8 cellular contexts compared by ENCODE assay signal in the genomic region with DNA sequence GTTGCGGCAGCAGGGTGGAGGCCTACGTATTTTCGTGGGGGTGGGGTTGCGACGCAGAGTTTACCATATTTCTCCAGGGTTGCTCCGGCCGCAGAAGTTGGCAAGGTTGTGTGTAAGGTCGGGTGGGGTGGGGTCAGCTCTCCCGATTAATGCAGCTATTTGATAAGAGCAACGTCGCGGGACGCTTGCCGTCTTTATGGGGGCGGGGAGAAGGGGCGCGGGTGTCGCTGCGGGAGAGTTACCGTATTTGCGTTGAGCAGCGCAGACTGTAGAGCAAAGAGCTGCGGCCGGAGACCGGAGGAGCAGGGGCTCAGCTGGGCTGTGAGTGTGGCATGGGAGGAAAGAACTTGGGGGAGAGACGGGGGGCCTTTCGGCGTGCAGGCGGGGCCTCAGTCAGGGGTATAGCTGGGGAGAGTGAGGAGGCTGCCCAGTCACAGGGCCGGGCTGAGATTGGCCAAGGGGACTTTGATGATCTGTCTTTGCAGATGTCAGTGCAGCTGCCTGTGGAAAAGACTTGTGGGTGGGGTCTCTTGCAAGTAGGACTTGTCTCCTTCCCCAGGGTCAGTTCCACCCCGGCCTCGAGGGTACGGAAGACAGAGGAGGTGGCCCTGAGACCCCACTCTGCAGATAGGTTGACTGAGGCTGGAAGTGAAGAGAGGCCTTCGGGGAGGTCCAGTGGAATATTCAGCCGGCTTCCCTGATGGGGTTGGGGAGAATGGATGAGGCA. TPM values are rescaled to one million over a fixed set of nuclear protein-coding genes. Genes with fewer than 3 reads are reported as not detected.
DNase-seq lines count a peak whose midpoint lies in the region; ATAC-seq, FAIRE-seq and TF ChIP-seq lines count a peak whose summit lies in the region.

No MANE protein-coding gene starts in this region.

- H3K27me3 ChIP-seq in OCI-LY1 (ENCODE audit: insufficient read depth, low read length): no peaks in the 10 kb centered on the region
- no peaks in the 10 kb centered on the region for H3K27me3 ChIP-seq in K562 (ENCODE audit: control insufficient read depth in 2 of 2, insufficient read depth in 2 of 2, low read length in 2 of 2)
- H3K27me3 ChIP-seq in iPS-20b (ENCODE audit: insufficient read depth, low read length): no peaks in the 10 kb centered on the region
- H3K27me3 ChIP-seq in skeletal muscle satellite cell (ENCODE audit: control insufficient read depth, insufficient read depth, low read length): no peaks in the 10 kb centered on the region

- POLR2A ChIA-PET in K562 (lab: Yijun Ruan, JAX): interaction anchor here (0.6 to 1.7 kb wide), 12 partner anchors 8 to 87 kb away, joined by 3 to 5 read pairs (median 4); a partner anchor contains a TSS

- TF ChIP-seq POLR2A in K562 (conservative IDR thresholded peaks at IDR 0.05): no peak

- no peak for TF ChIP-seq RAD21 in K562 (CRISPR knock-in tag; conservative IDR thresholded peaks at IDR 0.05 in 1 of 2, IDR thresholded peaks at IDR 0.05 in 1 of 2)

- H4K20me1 ChIP-seq in OCI-LY1 (ENCODE audit: insufficient read depth, low read length) (no peaks in the 10 kb centered on the region), K562 (replicated peaks; ENCODE audit: control insufficient read depth, insufficient read depth, low read length) (no peaks in the 10 kb centered on the region)

- H3K27ac ChIP-seq in OCI-LY1 (ENCODE audit: low read depth, low read length, poor library complexity, severe bottlenecking) (peak overlapping the region; percentile 90), K562 (ENCODE audit: extremely low read depth, low read depth, low read length) (peak overlapping the region; percentile 95), iPS-20b (ENCODE audit: low read length) (peak overlapping the region; percentile 44)

- H3K36me3 ChIP-seq in OCI-LY1 (ENCODE audit: insufficient read depth, low read length) (peaks cover 6% of the 10 kb centered on the region; the same call in 1 of the 2 replicates), K562 (ENCODE audit: control insufficient read depth, insufficient read depth, low read length) (peaks cover 13% of the 10 kb centered on the region; the same call in 1 of the 3 replicates), iPS-20b (ENCODE audit: insufficient read depth, low read depth, low read length) (peaks cover 24% of the 10 kb centered on the region), skeletal muscle satellite cell (ENCODE audit: insufficient read depth, low read length) (no peaks in the 10 kb centered on the region)

- peak; percentile 71 for DNase-seq in GM10266 (ENCODE audit: extremely low spot score)
- peak in 3 of 4 experiments; percentile 71 to 87 (median 87) for DNase-seq in K562 (ENCODE audit: extremely low read depth in 1 of 4, low spot score in 3 of 4)
- no peak for DNase-seq in MV-4-11 (lab: John Stamatoyannopoulos, UW)
- no peak for DNase-seq in NCI-H2081 treated with DMSO at 0.1 percent for 48 hours (lab: John Stamatoyannopoulos, UW)
- DNase-seq in SIG-M5 (lab: John Stamatoyannopoulos, UW): no peak

- peak overlapping the region; percentile 65 for H3K4me3 ChIP-seq in OCI-LY1 (ENCODE audit: low read depth, low read length, poor library complexity, severe bottlenecking)
- H3K4me3 ChIP-seq in K562: peak overlapping the region; percentile 65
- peak overlapping the region; percentile 79 for H3K4me3 ChIP-seq in iPS-20b (ENCODE audit: low read length)
- H3K4me3 ChIP-seq in skeletal muscle satellite cell (ENCODE audit: low read length): peak overlapping the region; percentile 79

- TF ChIP-seq EP300 in K562 (IDR thresholded peaks at IDR 0.05; ENCODE audit: low read length): no peak

- CTCF ChIA-PET in K562 (lab: Yijun Ruan, JAX; ENCODE audit: low intra/inter-chr PET ratio): interaction anchor here (0.9 kb wide), 1 partner anchor 13 kb away, joined by 3 read pairs; no protein-coding TSS in a partner anchor

- H3K79me2 ChIP-seq in OCI-LY1 (ENCODE audit: insufficient read depth, low read length) (no peaks in the 10 kb centered on the region), K562 (ENCODE audit: control insufficient read depth, insufficient read depth, low read length) (peaks cover 23% of the 10 kb centered on the region; the same call in 2 of the 3 replicates)

- ATAC-seq in K562: peak; percentile 59

- intact Hi-C loops in K562 (cut with micrococcal nuclease): loop anchor here (2.0 kb wide), 1 partner anchor 27 kb away; a partner anchor contains a TSS

- H3K9me3 ChIP-seq in OCI-LY1 (ENCODE audit: low read length) (no peaks in the 10 kb centered on the region), K562 (replicated peaks; ENCODE audit: control insufficient read depth, insufficient read depth, low read depth, low read length) (no peaks in the 10 kb centered on the region), iPS-20b (ENCODE audit: insufficient read depth, low read depth, low read length) (no peaks in the 10 kb centered on the region), skeletal muscle satellite cell (replicated peaks; ENCODE audit: low read length) (no peaks in the 10 kb centered on the region)

- 3% methylated on average over 35 of the region's 35 CpGs for WGBS in K562 (ENCODE audit: insufficient coverage, low coverage, missing lambda C conversion rate)

- H3K4me2 ChIP-seq in OCI-LY1 (ENCODE audit: low read length): peak overlapping the region; percentile 81
- peak overlapping the region; percentile 82 for H3K4me2 ChIP-seq in K562 (ENCODE audit: insufficient read depth, low read length)
- peak overlapping the region; percentile 96 for H3K4me2 ChIP-seq in skeletal muscle satellite cell (ENCODE audit: low read length)

- no TSS peak for BruUV-seq in K562 (replicated peaks; lab: Mats Ljungman, UMichigan)

- H3K9me2 ChIP-seq in OCI-LY1 (ENCODE audit: low read depth, low read length): no peaks in the 10 kb centered on the region

- peaks cover 45% of the 10 kb centered on the region for H3K4me1 ChIP-seq in OCI-LY1 (ENCODE audit: insufficient read depth, low read length, severe bottlenecking)
- peaks cover 47 to 69% of the 10 kb centered on the region in 2 experiments for H3K4me1 ChIP-seq in K562 (replicated peaks in 1 of 2; ENCODE audit: control insufficient read depth in 2 of 2, insufficient read depth in 2 of 2, low read length in 2 of 2)
- peaks cover 49% of the 10 kb centered on the region for H3K4me1 ChIP-seq in iPS-20b (ENCODE audit: insufficient read depth, low read length)
- peaks cover 16% of the 10 kb centered on the region for H3K4me1 ChIP-seq in skeletal muscle satellite cell (ENCODE audit: control insufficient read depth, insufficient read depth, low read length)

- peaks cover 2% of the 10 kb centered on the region for H3K9me1 ChIP-seq in K562 (ENCODE audit: control insufficient read depth, insufficient read depth, low read length)

- TF ChIP-seq CTCF in GM10266 (IDR thresholded peaks at IDR 0.05; ENCODE audit: control insufficient read depth, insufficient read depth, low read depth, missing control alignments) (no peak), OCI-LY1 (IDR thresholded peaks at IDR 0.05; ENCODE audit: low read length) (no peak), K562 (IDR thresholded peaks at IDR 0.05 in 2 of 3, conservative IDR thresholded peaks at IDR 0.05 in 1 of 3; ENCODE audit: insufficient read depth in 2 of 3, low read depth in 1 of 3, low read length in 3 of 3) (no peak)

- no peaks in the 10 kb centered on the region for H3F3A ChIP-seq in OCI-LY1 (ENCODE audit: insufficient read depth, low read length)

- H3K9ac ChIP-seq in OCI-LY1 (ENCODE audit: low read length): peak overlapping the region; percentile 80
- H3K9ac ChIP-seq in K562 (ENCODE audit: insufficient read depth in 1 of 2, low read depth in 2 of 2, low read length in 2 of 2): peak overlapping the region; percentile 91 to 94
- peak overlapping the region; percentile 77; the same call in 1 of the 2 replicates for H3K9ac ChIP-seq in iPS-20b (ENCODE audit: low read depth, low read length)
- peak overlapping the region; percentile 94 for H3K9ac ChIP-seq in skeletal muscle satellite cell (ENCODE audit: low read depth, low read length)

- H2AFZ ChIP-seq in OCI-LY1 (ENCODE audit: low read length) (no peak overlapping the region), K562 (ENCODE audit: low read depth, low read length) (peak overlapping the region; percentile 93)

- FAIRE-seq in K562 (lab: Jason Lieb, UNC): peak; percentile 44

- in situ Hi-C loops in K562 (cut with MboI): no loop called here

RNA-seq across cellular contexts. Expression of a gene that starts 26.6 kb away (rescaled TPM):
- 3.1 and 10.5 TPM in 2 replicates for total RNA-seq in K562 (2011; cell fraction: chromatin; rRNA removed; ENCODE audit: low replicate concordance)
- 12.0 and 14.7 TPM in 2 replicates for total RNA-seq in K562 (2011; cell fraction: nucleolus; rRNA removed)
- 5.9 TPM in 2 replicates for total RNA-seq in K562 (2011; cell fraction: nucleoplasm; rRNA removed)
- 18.6 and 21.8 TPM in 2 replicates for total RNA-seq in K562 (2014; rRNA removed)
- 1.1 and 1.8 TPM in 2 replicates for total RNA-seq in K562 (2014; rRNA removed; fragmentation: Illumina TruSeq; extraction: Trizol)
- total RNA-seq in K562 (2015; rRNA removed; fragmentation: Illumina TruSeq; extraction: Trizol): 5.5 and 5.7 TPM in 2 replicates
- 18.7 and 19.2 TPM in 2 replicates for total RNA-seq in K562 (2021)
- 4.9 and 8.3 TPM in 2 replicates for polyA plus RNA-seq in K562 (2011; rRNA removed)
- polyA plus RNA-seq in K562 (2011; cell fraction: cytosol; rRNA removed): 7.9 and 29.5 TPM in 2 replicates
- 9.1 and 15.1 TPM in 2 replicates for polyA plus RNA-seq in K562 (2011; cell fraction: nucleus; rRNA removed)
- 11.8 and 13.9 TPM in 2 replicates for polyA plus RNA-seq in K562 (2012)
- polyA plus RNA-seq in K562 (2014; fragmentation: Illumina TruSeq; extraction: Trizol): 1.5 and 3.5 TPM in 2 replicates
- polyA plus RNA-seq in K562 (2014; fragmentation: Nextera tagmentation; extraction: Ambion mirVana): under 1 TPM; 0.04 to 0.20 TPM
- 13.1 and 13.2 TPM in 2 replicates for polyA plus RNA-seq in K562 (2014; rRNA removed)
- 1.3 and 1.6 TPM in 2 replicates for polyA minus RNA-seq in K562 (2011; rRNA and poly(A)+ RNA removed)
- polyA minus RNA-seq in K562 (2011; cell fraction: cytosol; rRNA and poly(A)+ RNA removed): 7.2 and 17.1 TPM in 2 replicates
- 4.3 and 5.3 TPM in 2 replicates for polyA minus RNA-seq in K562 (2011; cell fraction: nucleus; rRNA and poly(A)+ RNA removed)
- total RNA-seq in skeletal muscle satellite cell (2012; rRNA removed): 3.0 and 3.3 TPM in 2 replicates

RNA-seq across cellular contexts. Expression of a gene that starts 37.1 kb away (rescaled TPM):
- total RNA-seq in K562 (2011; cell fraction: chromatin; rRNA removed; ENCODE audit: low replicate concordance): 109 and 296 TPM in 2 replicates
- total RNA-seq in K562 (2011; cell fraction: nucleolus; rRNA removed): 251 and 260 TPM in 2 replicates
- 183 and 184 TPM in 2 replicates for total RNA-seq in K562 (2011; cell fraction: nucleoplasm; rRNA removed)
- 212 and 268 TPM in 2 replicates for total RNA-seq in K562 (2014; rRNA removed)
- total RNA-seq in K562 (2014; rRNA removed; fragmentation: Illumina TruSeq; extraction: Trizol): 46.9 and 56.8 TPM in 2 replicates
- total RNA-seq in K562 (2015; rRNA removed; fragmentation: Illumina TruSeq; extraction: Trizol): 94.0 and 99.6 TPM in 2 replicates
- total RNA-seq in K562 (2021): 277 and 283 TPM in 2 replicates
- 130 and 189 TPM in 2 replicates for polyA plus RNA-seq in K562 (2011; rRNA removed)
- polyA plus RNA-seq in K562 (2011; cell fraction: cytosol; rRNA removed): 210 and 322 TPM in 2 replicates
- 461 and 543 TPM in 2 replicates for polyA plus RNA-seq in K562 (2011; cell fraction: nucleus; rRNA removed)
- 186 and 202 TPM in 2 replicates for polyA plus RNA-seq in K562 (2012)
- polyA plus RNA-seq in K562 (2014; fragmentation: Illumina TruSeq; extraction: Trizol): 94.3 and 120 TPM in 2 replicates
- 10 to 100 TPM in 1 of 2 experiments, 1 to 10 TPM in 1; 8.1 to 11.0 TPM for polyA plus RNA-seq in K562 (2014; fragmentation: Nextera tagmentation; extraction: Ambion mirVana)
- 209 and 237 TPM in 2 replicates for polyA plus RNA-seq in K562 (2014; rRNA removed)
- polyA minus RNA-seq in K562 (2011; rRNA and poly(A)+ RNA removed): 65.6 and 71.9 TPM in 2 replicates
- polyA minus RNA-seq in K562 (2011; cell fraction: cytosol; rRNA and poly(A)+ RNA removed): 96.6 and 122 TPM in 2 replicates
- 81.0 and 130 TPM in 2 replicates for polyA minus RNA-seq in K562 (2011; cell fraction: nucleus; rRNA and poly(A)+ RNA removed)
- 38.7 and 40.1 TPM in 2 replicates for total RNA-seq in skeletal muscle satellite cell (2012; rRNA removed)

RNA-seq across cellular contexts. Expression of a gene that starts 44.7 kb away (rescaled TPM):
- total RNA-seq in K562 (2011; cell fraction: chromatin; rRNA removed; ENCODE audit: low replicate concordance): not detected in 2 replicates
- not detected in 2 replicates for total RNA-seq in K562 (2011; cell fraction: nucleolus; rRNA removed)
- total RNA-seq in K562 (2011; cell fraction: nucleoplasm; rRNA removed): not detected in 2 replicates
- not detected in 2 replicates for total RNA-seq in K562 (2014; rRNA removed)
- total RNA-seq in K562 (2014; rRNA removed; fragmentation: Illumina TruSeq; extraction: Trizol): not detected in 2 replicates
- not detected in 2 replicates for total RNA-seq in K562 (2015; rRNA removed; fragmentation: Illumina TruSeq; extraction: Trizol)
- 0.16 TPM in 1 of 2 replicates, not detected in the other for total RNA-seq in K562 (2021)
- polyA plus RNA-seq in K562 (2011; rRNA removed): not detected in 2 replicates
- polyA plus RNA-seq in K562 (2011; cell fraction: cytosol; rRNA removed): not detected in 2 replicates
- not detected in 2 replicates for polyA plus RNA-seq in K562 (2011; cell fraction: nucleus; rRNA removed)
- 0.01 TPM in 2 replicates for polyA plus RNA-seq in K562 (2012)
- not detected in 2 replicates for polyA plus RNA-seq in K562 (2014; fragmentation: Illumina TruSeq; extraction: Trizol)
- not detected for polyA plus RNA-seq in K562 (2014; fragmentation: Nextera tagmentation; extraction: Ambion mirVana)
- polyA plus RNA-seq in K562 (2014; rRNA removed): not detected in 2 replicates
- not detected in 2 replicates for polyA minus RNA-seq in K562 (2011; rRNA and poly(A)+ RNA removed)
- polyA minus RNA-seq in K562 (2011; cell fraction: cytosol; rRNA and poly(A)+ RNA removed): not detected in 2 replicates
- not detected in 2 replicates for polyA minus RNA-seq in K562 (2011; cell fraction: nucleus; rRNA and poly(A)+ RNA removed)
- total RNA-seq in skeletal muscle satellite cell (2012; rRNA removed): not detected in 2 replicates

Comparison
In these comparisons a context has a peak if more than half of its experiments do, and no peak if none do; other contexts are left out.
1. DNase-seq: peak in GM10266 (single experiment) and K562 (3 of 4); none in MV-4-11 (single experiment), NCI-H2081 treated with DMSO at 0.1 percent for 48 hours (single experiment) and SIG-M5 (single experiment).
2. H3K27ac ChIP-seq: peak in every context shown above with its lines; median percentile 95 in K562; 90 in OCI-LY1; 44 in iPS-20b.
3. Peak in every context shown above with its lines, with median percentiles within 50 percentile points of each other: H3K4me2 ChIP-seq, H3K4me3 ChIP-seq and H3K9ac ChIP-seq.